ENCODE assay signal across 8 cellular contexts in the genomic region with DNA sequence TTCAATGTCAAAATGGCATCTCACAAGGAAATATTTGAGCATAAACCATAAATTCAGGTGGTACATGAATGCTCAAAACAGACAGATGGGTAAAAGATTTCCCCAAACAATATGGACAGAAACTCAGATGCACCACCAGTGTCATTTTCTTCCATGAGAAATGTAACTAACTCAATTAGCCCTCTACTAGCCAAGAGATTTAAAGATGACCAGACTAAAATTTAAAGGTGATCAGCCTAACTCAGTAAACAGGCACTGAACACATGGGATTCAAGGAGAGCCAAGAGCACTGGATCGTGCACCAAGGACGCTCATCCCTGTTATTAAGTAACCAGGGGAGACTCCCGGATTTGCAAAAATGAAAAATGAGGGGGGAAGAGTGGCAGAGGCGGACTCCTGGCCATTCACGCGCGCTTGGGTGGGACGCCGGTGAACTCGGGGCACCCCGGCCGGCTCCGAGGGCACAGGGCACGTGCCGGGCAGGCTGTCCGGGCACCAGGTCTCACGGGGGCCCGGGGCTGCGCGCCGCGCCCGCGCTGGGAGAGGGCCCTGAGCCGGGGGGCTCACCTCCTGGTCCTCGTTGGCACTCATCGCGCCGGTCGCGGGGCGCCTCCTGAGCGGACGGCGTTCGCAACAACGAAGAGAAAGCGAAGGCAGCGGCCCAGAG. TPM values are rescaled to one million over a fixed set of nuclear protein-coding genes. Genes with fewer than 3 reads are reported as not detected.
DNase-seq lines count a peak whose midpoint lies in the region; ATAC-seq, FAIRE-seq and TF ChIP-seq lines count a peak whose summit lies in the region.

No MANE protein-coding gene starts in this region.

- ATAC-seq in CD4-positive, alpha-beta T cell (ENCODE audit: poor library complexity) = no peak
- ATAC-seq in GM19455 (IDR thresholded peaks at IDR 0.05; ENCODE audit: unreplicated experiment) (peak; percentile 38), omental fat pad (ENCODE audit: low FRiP score) (peak; percentile 45), GM19324 (IDR thresholded peaks at IDR 0.05; ENCODE audit: low FRiP score, unreplicated experiment) (no peak)
- ATAC-seq in activated T-cell treated with anti-CD3 and anti-CD28 coated beads, Interleukin-2, amount 50 U/mL, for 4 hours = no peak

- intact Hi-C loops in CD4-positive, alpha-beta T cell (cut with DNase I, micrococcal nuclease) = loop anchor here (1.0 to 10.0 kb wide), 6 partner anchors 152 to 1166 kb away; partner anchors contain the start of genes ACSL1 (in 1 of the 2), CDKN2AIP (in 1 of the 2) and ING2 (in 1 of the 2)

- no peak for FAIRE-seq in frontal cortex (lab: Jason Lieb, UNC)

- H3K27me3 Mint-ChIP-seq in CD4-positive, alpha-beta T cell = no peaks in the 10 kb centered on the region
- H3K27me3 Mint-ChIP-seq in activated T-cell treated with anti-CD3 and anti-CD28 coated beads, Interleukin-2, amount 50 U/mL, for 4 hours (ENCODE audit: low read depth) = no peaks in the 10 kb centered on the region

- peak overlapping the region; percentile 94 for H3K4me3 Mint-ChIP-seq in CD4-positive, alpha-beta T cell
- H3K4me3 Mint-ChIP-seq in activated T-cell treated with anti-CD3 and anti-CD28 coated beads, Interleukin-2, amount 50 U/mL, for 4 hours = peak overlapping the region; percentile 94

- no peaks in the 10 kb centered on the region for H3K9me3 Mint-ChIP-seq in CD4-positive, alpha-beta T cell
- no peaks in the 10 kb centered on the region for H3K9me3 Mint-ChIP-seq in activated T-cell treated with anti-CD3 and anti-CD28 coated beads, Interleukin-2, amount 50 U/mL, for 4 hours

- H3K27me3 ChIP-seq in CD4-positive, alpha-beta T cell (ENCODE audit: control insufficient read depth, insufficient read depth, low read length) = no peaks in the 10 kb centered on the region

- peaks cover 25% of the 10 kb centered on the region for H3K36me3 ChIP-seq in KOPT-K1 (ENCODE audit: insufficient read depth, low read length)

- CTCF ChIA-PET in CD4-positive, alpha-beta T cell (lab: Charles Lee) = no interaction called here

- TF ChIP-seq CTCF in CD4-positive, alpha-beta T cell (IDR thresholded peaks at IDR 0.05) = no peak
- no peak for TF ChIP-seq CTCF in omental fat pad (IDR thresholded peaks at IDR 0.05)

- H3K36me3 Mint-ChIP-seq in CD4-positive, alpha-beta T cell (ENCODE audit: low read depth) = peaks cover 34% of the 10 kb centered on the region
- peaks cover 6% of the 10 kb centered on the region for H3K36me3 Mint-ChIP-seq in activated T-cell treated with anti-CD3 and anti-CD28 coated beads, Interleukin-2, amount 50 U/mL, for 4 hours (ENCODE audit: insufficient read depth)

- POLR2A ChIA-PET in CD4-positive, alpha-beta T cell (lab: Charles Lee) = interaction anchor here (0.9 to 2.1 kb wide), 3 partner anchors 12 to 214 kb away, joined by 3 to 14 read pairs (median 13); partner anchors contain the start of genes CDKN2AIP and ING2

- peaks cover 53% of the 10 kb centered on the region for H3K4me1 Mint-ChIP-seq in CD4-positive, alpha-beta T cell (ENCODE audit: low read depth)
- H3K4me1 Mint-ChIP-seq in activated T-cell treated with anti-CD3 and anti-CD28 coated beads, Interleukin-2, amount 50 U/mL, for 4 hours (ENCODE audit: low read depth) = peaks cover 25% of the 10 kb centered on the region

- DNase-seq in CD4-positive, alpha-beta T cell = peak in 5 of 10 experiments; percentile 2 to 39 (median 5)
- DNase-seq in activated T-cell treated with anti-CD3 and anti-CD28 coated beads, Interleukin-2, amount 50 U/mL, for 4 hours = peak; percentile 7
- DNase-seq in frontal cortex (ENCODE audit: low spot score in 2 of 2) = peak; percentile 24 to 44
- peak; percentile 22 for DNase-seq in omental fat pad (ENCODE audit: low spot score)
- no peak for DNase-seq in effector CD8-positive, alpha-beta T cell (lab: John Stamatoyannopoulos, UW)

- peak overlapping the region; percentile 61 for H3K27ac ChIP-seq in CD4-positive, alpha-beta T cell (ENCODE audit: low read depth, low read length)
- peak overlapping the region; percentile 78 for H3K27ac ChIP-seq in KOPT-K1 (ENCODE audit: low read depth, low read length, poor library complexity, severe bottlenecking)

- H3K9me3 ChIP-seq in CD4-positive, alpha-beta T cell (ENCODE audit: control insufficient read depth, low read length) = no peaks in the 10 kb centered on the region
- no peaks in the 10 kb centered on the region for H3K9me3 ChIP-seq in KOPT-K1 (ENCODE audit: insufficient read depth, low read length, poor library complexity, severe bottlenecking)

- peak overlapping the region; percentile 93 for H3K27ac Mint-ChIP-seq in CD4-positive, alpha-beta T cell

RNA-seq across cellular contexts. Expression of gene RWDD4, which starts 0.5 kb away (rescaled TPM):
- total RNA-seq in CD4-positive, alpha-beta T cell = 10 to 100 TPM in 1 of 2 experiments, 1 to 10 TPM in 1; 9.9 to 10.5 TPM
- 10 to 100 TPM; 28.0 to 30.7 (median 29.7) TPM for total RNA-seq in activated T-cell treated with anti-CD3 and anti-CD28 coated beads, Interleukin-2, amount 50 U/mL, for 4 hours
- 21.2 TPM for total RNA-seq in frontal cortex
- 10 to 100 TPM; 16.3 to 19.7 (median 18.1) TPM for total RNA-seq in omental fat pad

RNA-seq across cellular contexts. Expression of gene TRAPPC11, which starts 0.6 kb away (rescaled TPM):
- 10 to 100 TPM; 14.7 to 19.2 TPM for total RNA-seq in CD4-positive, alpha-beta T cell
- 10 to 100 TPM; 21.2 to 24.3 (median 23.4) TPM for total RNA-seq in activated T-cell treated with anti-CD3 and anti-CD28 coated beads, Interleukin-2, amount 50 U/mL, for 4 hours
- total RNA-seq in frontal cortex (84.4 TPM), omental fat pad (10 to 100 TPM; 31.1 to 76.9 (median 42.1) TPM)

Comparison
In these comparisons a context has a peak if more than half of its experiments do, and no peak if none do; other contexts are left out.
1. ATAC-seq: peak in GM19455 (single experiment) and omental fat pad (single experiment); none in CD4-positive, alpha-beta T cell (single experiment), activated T-cell treated with anti-CD3 and anti-CD28 coated beads, Interleukin-2, amount 50 U/mL, for 4 hours (0 of 2) and GM19324 (single experiment).